In genomic region chr4:125070869-125071268, GRCh38 we compare ENCODE assay signal across 20 cellular contexts.
DNase-seq lines count a peak whose midpoint lies in the region; ATAC-seq and TF ChIP-seq lines count a peak whose summit lies in the region.
"Had no signal": no experiment of that assay in that cellular context is flagged by ENCODE, and none has a peak within 500 bp of the region (broad histone marks: within the 10 kb centered on the region; RNA-seq: fewer than 3 reads in every experiment).

No MANE protein-coding gene starts in this region.

- H3K36me3 Mint-ChIP-seq in progenitor cell of endocrine pancreas (ENCODE audit: insufficient read depth), result no peaks in the 10 kb centered on the region
- no peaks in the 10 kb centered on the region for H3K36me3 Mint-ChIP-seq in activated CD8-positive, alpha-beta T cell treated with anti-CD3 and anti-CD28 coated beads for 36 hours (ENCODE audit: low read depth)
- H3K36me3 Mint-ChIP-seq: activated naive CD8-positive, alpha-beta T cell; brain; naive B cell had no signal

- no peaks in the 10 kb centered on the region for H3K9me3 Mint-ChIP-seq in progenitor cell of endocrine pancreas (ENCODE audit: low read depth)
- H3K9me3 Mint-ChIP-seq in activated CD8-positive, alpha-beta T cell treated with anti-CD3 and anti-CD28 coated beads for 36 hours, result no peaks in the 10 kb centered on the region
- H3K9me3 Mint-ChIP-seq: dendritic cell treated with granulocyte-macrophage colony-stimulating factor and Interleukin-4, amounts not matched to agents 40 ng/mL and 50 ng/mL, for 4 days had no signal

- H3K9me3 ChIP-seq in vagina, result no peaks in the 10 kb centered on the region
- H3K9me3 ChIP-seq: thoracic aorta had no signal

- H3K4me3 ChIP-seq in vagina, result no peak overlapping the region
- H3K4me3 ChIP-seq: GM12878, lung, thoracic aorta had no signal

- no peak overlapping the region for H3K27ac Mint-ChIP-seq in progenitor cell of endocrine pancreas
- no peak overlapping the region for H3K27ac Mint-ChIP-seq in activated CD8-positive, alpha-beta T cell treated with anti-CD3 and anti-CD28 coated beads for 36 hours
- H3K27ac Mint-ChIP-seq: activated naive CD8-positive, alpha-beta T cell; dendritic cell treated with granulocyte-macrophage colony-stimulating factor and Interleukin-4, amounts not matched to agents 40 ng/mL and 50 ng/mL, for 4 days; naive B cell had no signal

- intact Hi-C loops in activated CD8-positive, alpha-beta T cell treated with anti-CD3 and anti-CD28 coated beads for 36 hours (cut with micrococcal nuclease), result no loop called here
- intact Hi-C loops in vagina (cut with DNase I), result no loop called here

- H3K4me3 Mint-ChIP-seq in progenitor cell of endocrine pancreas (ENCODE audit: low read depth), result no peak overlapping the region
- H3K4me3 Mint-ChIP-seq in activated CD8-positive, alpha-beta T cell treated with anti-CD3 and anti-CD28 coated beads for 36 hours, result no peak overlapping the region
- H3K4me3 Mint-ChIP-seq: activated naive CD8-positive, alpha-beta T cell; activated T-cell treated with anti-CD3 and anti-CD28 coated beads, Interleukin-2, amount 50 U/mL, for 4 hours; brain; dendritic cell treated with granulocyte-macrophage colony-stimulating factor and Interleukin-4, amounts not matched to agents 40 ng/mL and 50 ng/mL, for 4 days; naive B cell had no signal

- POLR2A ChIA-PET in activated CD8-positive, alpha-beta T cell treated with anti-CD3 and anti-CD28 coated beads for 36 hours (lab: Charles Lee), result no interaction called here

- peak; percentile 21 for DNase-seq in D341Med (ENCODE audit: low spot score)
- DNase-seq in HK-2 (ENCODE audit: unreplicated experiment), result peak; percentile 2
- DNase-seq in NCI-H69 (lab: John Stamatoyannopoulos, UW), result peak; percentile 46
- no peak for DNase-seq in foreskin keratinocyte
- DNase-seq in progenitor cell of endocrine pancreas (ENCODE audit: low spot score, unreplicated experiment), result no peak
- no peak for DNase-seq in activated CD8-positive, alpha-beta T cell treated with anti-CD3 and anti-CD28 coated beads for 36 hours
- no peak for DNase-seq in vagina (ENCODE audit: extremely low spot score in 2 of 2)
- DNase-seq: activated CD4-positive, alpha-beta T cell treated with anti-CD3 and anti-CD28 coated beads, Interleukin-2, amount 50 U/mL, for 4 hours; activated T-cell treated with anti-CD3 and anti-CD28 coated beads, Interleukin-2, amount 50 U/mL, for 4 hours; erythroblast; GDM1; naive B cell; NCI-H1105 treated with DMSO at 0.1 percent for 48 hours had no signal

- H3K4me1 Mint-ChIP-seq in progenitor cell of endocrine pancreas (ENCODE audit: low read depth), result no peaks in the 10 kb centered on the region
- no peaks in the 10 kb centered on the region for H3K4me1 Mint-ChIP-seq in activated CD8-positive, alpha-beta T cell treated with anti-CD3 and anti-CD28 coated beads for 36 hours (ENCODE audit: low read depth)
- H3K4me1 Mint-ChIP-seq: naive B cell had no signal

- H3K36me3 ChIP-seq in vagina, result no peaks in the 10 kb centered on the region
- H3K36me3 ChIP-seq: thoracic aorta had no signal

- no peak for ATAC-seq in foreskin keratinocyte
- no peak for ATAC-seq in activated CD8-positive, alpha-beta T cell treated with anti-CD3 and anti-CD28 coated beads for 36 hours
- ATAC-seq in HG03442 (IDR thresholded peaks at IDR 0.05; ENCODE audit: unreplicated experiment), result no peak
- ATAC-seq: activated T-cell treated with anti-CD3 and anti-CD28 coated beads, Interleukin-2, amount 50 U/mL, for 4 hours; GM12878 had no signal

- no peak for TF ChIP-seq POLR2A in vagina (IDR thresholded peaks at IDR 0.05)

- TF ChIP-seq CTCF in foreskin keratinocyte (conservative IDR thresholded peaks at IDR 0.05), result peak; percentile 21
- TF ChIP-seq CTCF in progenitor cell of endocrine pancreas (IDR thresholded peaks at IDR 0.05; ENCODE audit: unreplicated experiment), result no peak
- no peak for TF ChIP-seq CTCF in activated CD8-positive, alpha-beta T cell treated with anti-CD3 and anti-CD28 coated beads for 36 hours (IDR thresholded peaks at IDR 0.05)
- TF ChIP-seq CTCF in vagina (IDR thresholded peaks at IDR 0.05), result no peak

- H3K27ac ChIP-seq in foreskin keratinocyte, result no peak overlapping the region
- H3K27ac ChIP-seq in vagina, result no peak overlapping the region
- H3K27ac ChIP-seq: thoracic aorta had no signal

- CTCF ChIA-PET in activated CD8-positive, alpha-beta T cell treated with anti-CD3 and anti-CD28 coated beads for 36 hours (lab: Charles Lee), result no interaction called here

- H3K27me3 ChIP-seq in foreskin keratinocyte, result no peaks in the 10 kb centered on the region
- no peaks in the 10 kb centered on the region for H3K27me3 ChIP-seq in vagina

- H3K4me1 ChIP-seq in foreskin keratinocyte (no peaks in the 10 kb centered on the region), vagina (no peaks in the 10 kb centered on the region)

- no peaks in the 10 kb centered on the region for H3K27me3 Mint-ChIP-seq in progenitor cell of endocrine pancreas
- H3K27me3 Mint-ChIP-seq in activated CD8-positive, alpha-beta T cell treated with anti-CD3 and anti-CD28 coated beads for 36 hours, result no peaks in the 10 kb centered on the region
- H3K27me3 Mint-ChIP-seq: activated naive CD8-positive, alpha-beta T cell; brain; dendritic cell treated with granulocyte-macrophage colony-stimulating factor and Interleukin-4, amounts not matched to agents 40 ng/mL and 50 ng/mL, for 4 days; naive B cell had no signal

Comparison
In these comparisons a context has a peak if more than half of its experiments do, and no peak if none do; other contexts are left out.
1. DNase-seq: peak in D341Med (single experiment), HK-2 (single experiment) and NCI-H69 (single experiment); none in foreskin keratinocyte (0 of 2), progenitor cell of endocrine pancreas (single experiment), activated CD8-positive, alpha-beta T cell treated with anti-CD3 and anti-CD28 coated beads for 36 hours (single experiment) and vagina (0 of 2).